In the genomic region with DNA sequence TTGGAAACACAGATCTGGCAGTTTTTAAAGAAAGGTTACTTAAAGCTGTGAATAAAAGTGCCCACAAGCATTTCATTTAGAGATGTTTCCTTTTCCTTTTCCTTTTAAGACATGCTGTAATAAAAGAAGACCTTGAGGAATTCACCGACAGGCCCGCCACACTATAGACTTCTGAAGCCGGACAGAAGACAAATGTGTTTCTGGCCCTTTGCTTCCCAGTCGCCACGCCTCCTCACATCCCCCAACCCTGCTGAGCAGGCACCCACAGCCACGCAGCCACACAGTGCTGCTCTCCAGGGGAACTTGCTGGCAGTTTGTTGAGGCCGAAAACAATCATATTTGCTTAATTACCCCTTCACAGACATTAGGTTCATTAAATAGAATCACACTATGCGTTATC, we compare ENCODE assay signal across 1 cellular context.
A peak's percentile ranks its signal among the peaks of the same experiment; 100 is the strongest.
TF ChIP-seq lines count a peak whose summit lies in the region.

No MANE protein-coding gene starts in this region.

TF ChIP-seq in K562, 482 proteins besides CTCF, POLR2A, EP300 and RAD21 (continued from another document):
- TF ChIP-seq, protein P1, sequence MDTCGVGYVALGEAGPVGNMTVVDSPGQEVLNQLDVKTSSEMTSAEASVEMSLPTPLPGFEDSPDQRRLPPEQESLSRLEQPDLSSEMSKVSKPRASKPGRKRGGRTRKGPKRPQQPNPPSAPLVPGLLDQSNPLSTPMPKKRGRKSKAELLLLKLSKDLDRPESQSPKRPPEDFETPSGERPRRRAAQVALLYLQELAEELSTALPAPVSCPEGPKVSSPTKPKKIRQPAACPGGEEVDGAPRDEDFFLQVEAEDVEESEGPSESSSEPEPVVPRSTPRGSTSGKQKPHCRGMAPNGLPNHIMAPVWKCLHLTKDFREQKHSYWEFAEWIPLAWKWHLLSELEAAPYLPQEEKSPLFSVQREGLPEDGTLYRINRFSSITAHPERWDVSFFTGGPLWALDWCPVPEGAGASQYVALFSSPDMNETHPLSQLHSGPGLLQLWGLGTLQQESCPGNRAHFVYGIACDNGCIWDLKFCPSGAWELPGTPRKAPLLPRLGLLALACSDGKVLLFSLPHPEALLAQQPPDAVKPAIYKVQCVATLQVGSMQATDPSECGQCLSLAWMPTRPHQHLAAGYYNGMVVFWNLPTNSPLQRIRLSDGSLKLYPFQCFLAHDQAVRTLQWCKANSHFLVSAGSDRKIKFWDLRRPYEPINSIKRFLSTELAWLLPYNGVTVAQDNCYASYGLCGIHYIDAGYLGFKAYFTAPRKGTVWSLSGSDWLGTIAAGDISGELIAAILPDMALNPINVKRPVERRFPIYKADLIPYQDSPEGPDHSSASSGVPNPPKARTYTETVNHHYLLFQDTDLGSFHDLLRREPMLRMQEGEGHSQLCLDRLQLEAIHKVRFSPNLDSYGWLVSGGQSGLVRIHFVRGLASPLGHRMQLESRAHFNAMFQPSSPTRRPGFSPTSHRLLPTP (IDR thresholded peaks at IDR 0.05; ENCODE audit: borderline replicate concordance, extremely low read depth, insufficient read length), result no peak
- TF ChIP-seq POLR3A (IDR thresholded peaks at IDR 0.05; ENCODE audit: borderline replicate concordance, extremely low read depth, insufficient read depth, insufficient read length), result no peak
- TF ChIP-seq ZNF23 (CRISPR knock-in tag; IDR thresholded peaks at IDR 0.05), result no peak
- no peak for TF ChIP-seq CCAR2 (IDR thresholded peaks at IDR 0.05; ENCODE audit: low read depth, low read length)
- TF ChIP-seq, protein P2, sequence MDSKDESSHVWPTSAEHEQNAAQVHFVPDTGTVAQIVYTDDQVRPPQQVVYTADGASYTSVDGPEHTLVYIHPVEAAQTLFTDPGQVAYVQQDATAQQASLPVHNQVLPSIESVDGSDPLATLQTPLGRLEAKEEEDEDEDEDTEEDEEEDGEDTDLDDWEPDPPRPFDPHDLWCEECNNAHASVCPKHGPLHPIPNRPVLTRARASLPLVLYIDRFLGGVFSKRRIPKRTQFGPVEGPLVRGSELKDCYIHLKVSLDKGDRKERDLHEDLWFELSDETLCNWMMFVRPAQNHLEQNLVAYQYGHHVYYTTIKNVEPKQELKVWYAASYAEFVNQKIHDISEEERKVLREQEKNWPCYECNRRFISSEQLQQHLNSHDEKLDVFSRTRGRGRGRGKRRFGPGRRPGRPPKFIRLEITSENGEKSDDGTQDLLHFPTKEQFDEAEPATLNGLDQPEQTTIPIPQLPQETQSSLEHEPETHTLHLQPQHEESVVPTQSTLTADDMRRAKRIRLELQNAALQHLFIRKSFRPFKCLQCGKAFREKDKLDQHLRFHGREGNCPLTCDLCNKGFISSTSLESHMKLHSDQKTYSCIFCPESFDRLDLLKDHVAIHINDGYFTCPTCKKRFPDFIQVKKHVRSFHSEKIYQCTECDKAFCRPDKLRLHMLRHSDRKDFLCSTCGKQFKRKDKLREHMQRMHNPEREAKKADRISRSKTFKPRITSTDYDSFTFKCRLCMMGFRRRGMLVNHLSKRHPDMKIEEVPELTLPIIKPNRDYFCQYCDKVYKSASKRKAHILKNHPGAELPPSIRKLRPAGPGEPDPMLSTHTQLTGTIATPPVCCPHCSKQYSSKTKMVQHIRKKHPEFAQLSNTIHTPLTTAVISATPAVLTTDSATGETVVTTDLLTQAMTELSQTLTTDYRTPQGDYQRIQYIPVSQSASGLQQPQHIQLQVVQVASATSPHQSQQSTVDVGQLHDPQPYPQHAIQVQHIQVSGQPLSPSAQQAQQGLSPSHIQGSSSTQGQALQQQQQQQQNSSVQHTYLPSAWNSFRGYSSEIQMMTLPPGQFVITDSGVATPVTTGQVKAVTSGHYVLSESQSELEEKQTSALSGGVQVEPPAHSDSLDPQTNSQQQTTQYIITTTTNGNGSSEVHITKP (IDR thresholded peaks at IDR 0.05; ENCODE audit: partially characterized antibody), result peak; percentile 29
- no peak for TF ChIP-seq ZNF184 (CRISPR knock-in tag; IDR thresholded peaks at IDR 0.05)
- TF ChIP-seq, protein P3, sequence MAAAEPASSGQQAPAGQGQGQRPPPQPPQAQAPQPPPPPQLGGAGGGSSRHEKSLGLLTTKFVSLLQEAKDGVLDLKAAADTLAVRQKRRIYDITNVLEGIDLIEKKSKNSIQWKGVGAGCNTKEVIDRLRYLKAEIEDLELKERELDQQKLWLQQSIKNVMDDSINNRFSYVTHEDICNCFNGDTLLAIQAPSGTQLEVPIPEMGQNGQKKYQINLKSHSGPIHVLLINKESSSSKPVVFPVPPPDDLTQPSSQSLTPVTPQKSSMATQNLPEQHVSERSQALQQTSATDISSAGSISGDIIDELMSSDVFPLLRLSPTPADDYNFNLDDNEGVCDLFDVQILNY (CRISPR knock-in tag; IDR thresholded peaks at IDR 0.05), result no peak
- TF ChIP-seq, protein P4, sequence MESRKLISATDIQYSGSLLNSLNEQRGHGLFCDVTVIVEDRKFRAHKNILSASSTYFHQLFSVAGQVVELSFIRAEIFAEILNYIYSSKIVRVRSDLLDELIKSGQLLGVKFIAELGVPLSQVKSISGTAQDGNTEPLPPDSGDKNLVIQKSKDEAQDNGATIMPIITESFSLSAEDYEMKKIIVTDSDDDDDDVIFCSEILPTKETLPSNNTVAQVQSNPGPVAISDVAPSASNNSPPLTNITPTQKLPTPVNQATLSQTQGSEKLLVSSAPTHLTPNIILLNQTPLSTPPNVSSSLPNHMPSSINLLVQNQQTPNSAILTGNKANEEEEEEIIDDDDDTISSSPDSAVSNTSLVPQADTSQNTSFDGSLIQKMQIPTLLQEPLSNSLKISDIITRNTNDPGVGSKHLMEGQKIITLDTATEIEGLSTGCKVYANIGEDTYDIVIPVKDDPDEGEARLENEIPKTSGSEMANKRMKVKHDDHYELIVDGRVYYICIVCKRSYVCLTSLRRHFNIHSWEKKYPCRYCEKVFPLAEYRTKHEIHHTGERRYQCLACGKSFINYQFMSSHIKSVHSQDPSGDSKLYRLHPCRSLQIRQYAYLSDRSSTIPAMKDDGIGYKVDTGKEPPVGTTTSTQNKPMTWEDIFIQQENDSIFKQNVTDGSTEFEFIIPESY (CRISPR knock-in tag; IDR thresholded peaks at IDR 0.05), result no peak
- no peak for TF ChIP-seq FOXK1 (CRISPR knock-in tag; IDR thresholded peaks at IDR 0.05; ENCODE audit: borderline replicate concordance)
- TF ChIP-seq, protein P5, sequence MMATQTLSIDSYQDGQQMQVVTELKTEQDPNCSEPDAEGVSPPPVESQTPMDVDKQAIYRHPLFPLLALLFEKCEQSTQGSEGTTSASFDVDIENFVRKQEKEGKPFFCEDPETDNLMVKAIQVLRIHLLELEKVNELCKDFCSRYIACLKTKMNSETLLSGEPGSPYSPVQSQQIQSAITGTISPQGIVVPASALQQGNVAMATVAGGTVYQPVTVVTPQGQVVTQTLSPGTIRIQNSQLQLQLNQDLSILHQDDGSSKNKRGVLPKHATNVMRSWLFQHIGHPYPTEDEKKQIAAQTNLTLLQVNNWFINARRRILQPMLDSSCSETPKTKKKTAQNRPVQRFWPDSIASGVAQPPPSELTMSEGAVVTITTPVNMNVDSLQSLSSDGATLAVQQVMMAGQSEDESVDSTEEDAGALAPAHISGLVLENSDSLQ (IDR thresholded peaks at IDR 0.05), result peak; percentile 63; the same call in 1 of the 2 replicates
- TF ChIP-seq PCBP1 (IDR thresholded peaks at IDR 0.05; ENCODE audit: low read depth, low read length, poor library complexity, severe bottlenecking), result no peak
- TF ChIP-seq MAFG (tag; conservative IDR thresholded peaks at IDR 0.05), result no peak; the same call in 1 of the 2 replicates
- no peak for TF ChIP-seq HNRNPUL1 (IDR thresholded peaks at IDR 0.05; ENCODE audit: low read length)
- no peak for TF ChIP-seq LARP7 (IDR thresholded peaks at IDR 0.05)
- no peak for TF ChIP-seq BCOR (IDR thresholded peaks at IDR 0.05)
- TF ChIP-seq CHCHD3 (CRISPR knock-in tag; IDR thresholded peaks at IDR 0.05), result no peak
- TF ChIP-seq, protein P6, sequence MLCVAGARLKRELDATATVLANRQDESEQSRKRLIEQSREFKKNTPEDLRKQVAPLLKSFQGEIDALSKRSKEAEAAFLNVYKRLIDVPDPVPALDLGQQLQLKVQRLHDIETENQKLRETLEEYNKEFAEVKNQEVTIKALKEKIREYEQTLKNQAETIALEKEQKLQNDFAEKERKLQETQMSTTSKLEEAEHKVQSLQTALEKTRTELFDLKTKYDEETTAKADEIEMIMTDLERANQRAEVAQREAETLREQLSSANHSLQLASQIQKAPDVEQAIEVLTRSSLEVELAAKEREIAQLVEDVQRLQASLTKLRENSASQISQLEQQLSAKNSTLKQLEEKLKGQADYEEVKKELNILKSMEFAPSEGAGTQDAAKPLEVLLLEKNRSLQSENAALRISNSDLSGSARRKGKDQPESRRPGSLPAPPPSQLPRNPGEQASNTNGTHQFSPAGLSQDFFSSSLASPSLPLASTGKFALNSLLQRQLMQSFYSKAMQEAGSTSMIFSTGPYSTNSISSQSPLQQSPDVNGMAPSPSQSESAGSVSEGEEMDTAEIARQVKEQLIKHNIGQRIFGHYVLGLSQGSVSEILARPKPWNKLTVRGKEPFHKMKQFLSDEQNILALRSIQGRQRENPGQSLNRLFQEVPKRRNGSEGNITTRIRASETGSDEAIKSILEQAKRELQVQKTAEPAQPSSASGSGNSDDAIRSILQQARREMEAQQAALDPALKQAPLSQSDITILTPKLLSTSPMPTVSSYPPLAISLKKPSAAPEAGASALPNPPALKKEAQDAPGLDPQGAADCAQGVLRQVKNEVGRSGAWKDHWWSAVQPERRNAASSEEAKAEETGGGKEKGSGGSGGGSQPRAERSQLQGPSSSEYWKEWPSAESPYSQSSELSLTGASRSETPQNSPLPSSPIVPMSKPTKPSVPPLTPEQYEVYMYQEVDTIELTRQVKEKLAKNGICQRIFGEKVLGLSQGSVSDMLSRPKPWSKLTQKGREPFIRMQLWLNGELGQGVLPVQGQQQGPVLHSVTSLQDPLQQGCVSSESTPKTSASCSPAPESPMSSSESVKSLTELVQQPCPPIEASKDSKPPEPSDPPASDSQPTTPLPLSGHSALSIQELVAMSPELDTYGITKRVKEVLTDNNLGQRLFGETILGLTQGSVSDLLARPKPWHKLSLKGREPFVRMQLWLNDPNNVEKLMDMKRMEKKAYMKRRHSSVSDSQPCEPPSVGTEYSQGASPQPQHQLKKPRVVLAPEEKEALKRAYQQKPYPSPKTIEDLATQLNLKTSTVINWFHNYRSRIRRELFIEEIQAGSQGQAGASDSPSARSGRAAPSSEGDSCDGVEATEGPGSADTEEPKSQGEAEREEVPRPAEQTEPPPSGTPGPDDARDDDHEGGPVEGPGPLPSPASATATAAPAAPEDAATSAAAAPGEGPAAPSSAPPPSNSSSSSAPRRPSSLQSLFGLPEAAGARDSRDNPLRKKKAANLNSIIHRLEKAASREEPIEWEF (CRISPR knock-in tag; IDR thresholded peaks at IDR 0.05), result no peak
- TF ChIP-seq GATA2 (CRISPR knock-in tag; IDR thresholded peaks at IDR 0.05), result 0 out of 2 replicates have a peak, but pooled peaks have one; percentile 16
- TF ChIP-seq, protein P7, sequence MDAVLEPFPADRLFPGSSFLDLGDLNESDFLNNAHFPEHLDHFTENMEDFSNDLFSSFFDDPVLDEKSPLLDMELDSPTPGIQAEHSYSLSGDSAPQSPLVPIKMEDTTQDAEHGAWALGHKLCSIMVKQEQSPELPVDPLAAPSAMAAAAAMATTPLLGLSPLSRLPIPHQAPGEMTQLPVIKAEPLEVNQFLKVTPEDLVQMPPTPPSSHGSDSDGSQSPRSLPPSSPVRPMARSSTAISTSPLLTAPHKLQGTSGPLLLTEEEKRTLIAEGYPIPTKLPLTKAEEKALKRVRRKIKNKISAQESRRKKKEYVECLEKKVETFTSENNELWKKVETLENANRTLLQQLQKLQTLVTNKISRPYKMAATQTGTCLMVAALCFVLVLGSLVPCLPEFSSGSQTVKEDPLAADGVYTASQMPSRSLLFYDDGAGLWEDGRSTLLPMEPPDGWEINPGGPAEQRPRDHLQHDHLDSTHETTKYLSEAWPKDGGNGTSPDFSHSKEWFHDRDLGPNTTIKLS (IDR thresholded peaks at IDR 0.05; ENCODE audit: borderline replicate concordance, low read depth), result peak; percentile 41; the same call in 1 of the 2 replicates
- TF ChIP-seq, protein P8, sequence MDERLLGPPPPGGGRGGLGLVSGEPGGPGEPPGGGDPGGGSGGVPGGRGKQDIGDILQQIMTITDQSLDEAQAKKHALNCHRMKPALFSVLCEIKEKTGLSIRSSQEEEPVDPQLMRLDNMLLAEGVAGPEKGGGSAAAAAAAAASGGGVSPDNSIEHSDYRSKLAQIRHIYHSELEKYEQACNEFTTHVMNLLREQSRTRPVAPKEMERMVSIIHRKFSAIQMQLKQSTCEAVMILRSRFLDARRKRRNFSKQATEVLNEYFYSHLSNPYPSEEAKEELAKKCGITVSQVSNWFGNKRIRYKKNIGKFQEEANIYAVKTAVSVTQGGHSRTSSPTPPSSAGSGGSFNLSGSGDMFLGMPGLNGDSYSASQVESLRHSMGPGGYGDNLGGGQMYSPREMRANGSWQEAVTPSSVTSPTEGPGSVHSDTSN (CRISPR knock-in tag; IDR thresholded peaks at IDR 0.05; ENCODE audit: low read depth), result no peak
- TF ChIP-seq, protein P8 (tag; conservative IDR thresholded peaks at IDR 0.05; ENCODE audit: low read depth), result peak; percentile 72
- TF ChIP-seq, protein P9, sequence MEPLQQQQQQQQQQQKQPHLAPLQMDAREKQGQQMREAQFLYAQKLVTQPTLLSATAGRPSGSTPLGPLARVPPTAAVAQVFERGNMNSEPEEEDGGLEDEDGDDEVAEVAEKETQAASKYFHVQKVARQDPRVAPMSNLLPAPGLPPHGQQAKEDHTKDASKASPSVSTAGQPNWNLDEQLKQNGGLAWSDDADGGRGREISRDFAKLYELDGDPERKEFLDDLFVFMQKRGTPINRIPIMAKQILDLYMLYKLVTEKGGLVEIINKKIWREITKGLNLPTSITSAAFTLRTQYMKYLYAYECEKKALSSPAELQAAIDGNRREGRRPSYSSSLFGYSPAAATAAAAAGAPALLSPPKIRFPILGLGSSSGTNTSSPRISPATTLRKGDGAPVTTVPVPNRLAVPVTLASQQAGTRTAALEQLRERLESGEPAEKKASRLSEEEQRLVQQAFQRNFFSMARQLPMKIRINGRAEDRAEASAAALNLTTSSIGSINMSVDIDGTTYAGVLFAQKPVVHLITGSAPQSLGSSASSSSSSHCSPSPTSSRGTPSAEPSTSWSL (CRISPR knock-in tag; IDR thresholded peaks at IDR 0.05; ENCODE audit: borderline replicate concordance), result no peak
- TF ChIP-seq ARHGAP35 (IDR thresholded peaks at IDR 0.05; ENCODE audit: partially characterized antibody), result no peak
- no peak for TF ChIP-seq NONO (IDR thresholded peaks at IDR 0.05; ENCODE audit: low read depth in 2 of 2, low read length in 1 of 2)
